ENCODE assay signal across 17 cellular contexts in the genomic region with DNA sequence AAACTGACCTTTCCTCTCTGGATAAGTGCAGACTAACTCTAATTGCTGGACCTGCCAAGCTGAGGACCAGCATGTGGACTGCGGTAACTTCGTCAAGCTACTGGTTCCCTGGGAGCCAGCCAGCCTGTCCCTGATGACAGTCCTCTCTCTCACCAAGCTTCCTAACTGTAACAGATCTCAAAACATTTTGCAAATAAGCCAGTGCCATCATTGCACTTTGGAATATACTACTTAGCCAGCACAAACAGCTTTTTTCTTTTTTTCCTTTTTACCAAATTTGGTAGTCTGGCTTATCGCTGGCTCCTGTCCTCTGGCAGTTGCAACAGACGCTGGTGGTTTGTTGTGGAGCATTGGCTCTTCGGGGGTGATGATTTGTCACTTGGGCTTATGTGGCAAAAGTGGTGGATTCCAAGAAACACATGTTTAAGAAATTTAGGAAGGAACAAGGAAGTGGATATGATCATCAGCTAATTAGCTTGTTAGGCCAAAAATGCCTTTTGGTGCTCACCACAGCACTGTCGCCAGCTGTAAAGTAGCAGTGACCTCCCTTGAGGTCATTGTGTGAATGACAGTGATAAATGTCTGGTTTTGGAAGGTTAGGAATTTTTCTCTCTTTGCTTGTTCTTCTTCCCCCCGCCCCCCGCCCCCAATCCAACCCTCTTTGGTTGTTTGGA.
DNase-seq lines count a peak whose midpoint lies in the region; ATAC-seq and TF ChIP-seq lines count a peak whose summit lies in the region.
"Had no signal": no experiment of that assay in that cellular context is flagged by ENCODE, and none has a peak within 500 bp of the region (broad histone marks: within the 10 kb centered on the region; RNA-seq: fewer than 3 reads in every experiment).

No MANE protein-coding gene starts in this region.

- TF ChIP-seq CTCF in endodermal cell (conservative IDR thresholded peaks at IDR 0.05): peak; percentile 13

- H3K14ac ChIP-seq in neuronal stem cell (ENCODE audit: low read length): no peak overlapping the region

- H3K9ac ChIP-seq in endodermal cell (ENCODE audit: extremely low read depth, low read length, poor library complexity, severe bottlenecking): no peak overlapping the region
- no peak overlapping the region for H3K9ac ChIP-seq in neuronal stem cell (ENCODE audit: low read depth, low read length, poor library complexity)

- H4K8ac ChIP-seq in neuronal stem cell (ENCODE audit: low read depth, low read length): no peak overlapping the region

- no peaks in the 10 kb centered on the region for H3K9me3 Mint-ChIP-seq in endodermal cell
- H3K9me3 Mint-ChIP-seq in naive thymus-derived CD8-positive, alpha-beta T cell: no peaks in the 10 kb centered on the region
- H3K9me3 Mint-ChIP-seq: activated naive CD4-positive, alpha-beta T cell treated with anti-CD3 and anti-CD28 coated beads, Interleukin-2, amount 50 U/mL, for 72 hours had no signal

- H2AFZ ChIP-seq in neuronal stem cell (ENCODE audit: low read length): no peak overlapping the region

- H3K4me3 ChIP-seq in endodermal cell (ENCODE audit: low read length) (no peak overlapping the region), neuronal stem cell (ENCODE audit: low read length in 2 of 2) (no peak overlapping the region)
- H3K4me3 ChIP-seq: tibial artery had no signal

- no peak overlapping the region for H2BK12ac ChIP-seq in neuronal stem cell (ENCODE audit: low read length)

- no peak overlapping the region for H3K18ac ChIP-seq in neuronal stem cell (ENCODE audit: low read length)

- WGBS in endodermal cell (ENCODE audit: insufficient coverage in 1 of 2, insufficient read length in 1 of 2), 2 experiments: 94 to 100% methylated on average over 2 to 7 of the region's 8 CpGs
- no CpG with 5 or more reads among the region's 8 CpGs for WGBS in neuronal stem cell (ENCODE audit: extremely low coverage in 2 of 2, insufficient read length in 2 of 2, insufficient replicate concordance in 1 of 2), 2 donors

- no peak overlapping the region for H2AK5ac ChIP-seq in neuronal stem cell (ENCODE audit: low read depth, low read length)

- no peaks in the 10 kb centered on the region for H3K4me1 ChIP-seq in endodermal cell (ENCODE audit: control insufficient read depth, insufficient read depth, low read length)
- peaks cover 0 to 14% of the 10 kb centered on the region in 2 donors for H3K4me1 ChIP-seq in neuronal stem cell (ENCODE audit: control insufficient read depth in 2 of 2, insufficient read depth in 1 of 2, low read depth in 1 of 2, low read length in 2 of 2)
- H3K4me1 ChIP-seq: tibial artery had no signal

- H2BK15ac ChIP-seq in neuronal stem cell (ENCODE audit: low read length): no peak overlapping the region

- H3K27me3 ChIP-seq in endodermal cell (ENCODE audit: control insufficient read depth, insufficient read depth, low read length, poor library complexity, severe bottlenecking): no peaks in the 10 kb centered on the region
- H3K27me3 ChIP-seq in neuronal stem cell (ENCODE audit: control insufficient read depth in 3 of 3, insufficient read depth in 3 of 3, low read depth in 1 of 3, low read length in 3 of 3): no peaks in the 10 kb centered on the region
- H3K27me3 ChIP-seq: neutrophil, tibial artery had no signal

- no peak overlapping the region for H2BK5ac ChIP-seq in neuronal stem cell (ENCODE audit: low read length)

- H3K27ac ChIP-seq in endodermal cell (ENCODE audit: low read depth, low read length) (no peak overlapping the region), neuronal stem cell (replicated peaks; ENCODE audit: low read length) (peak overlapping the region; percentile 23)
- H3K27ac ChIP-seq: neutrophil, tibial artery had no signal

- no peak overlapping the region for H2BK120ac ChIP-seq in neuronal stem cell (ENCODE audit: low read depth, low read length)

- no peak overlapping the region for H3K4me3 Mint-ChIP-seq in endodermal cell
- H3K4me3 Mint-ChIP-seq in naive thymus-derived CD8-positive, alpha-beta T cell: no peak overlapping the region
- H3K4me3 Mint-ChIP-seq: CD14-positive monocyte had no signal

- no peak overlapping the region for H3K23ac ChIP-seq in neuronal stem cell (ENCODE audit: low read depth, low read length, poor library complexity)

- H3K4ac ChIP-seq in neuronal stem cell (ENCODE audit: low read length): no peak overlapping the region

- DNase-seq in GF-D8 (lab: John Stamatoyannopoulos, UW): peak; percentile 70
- DNase-seq in M059J (ENCODE audit: low read depth): peak; percentile 93
- no peak for DNase-seq in endodermal cell
- DNase-seq in neuronal stem cell (ENCODE audit: low spot score): no peak
- DNase-seq in naive thymus-derived CD8-positive, alpha-beta T cell: no peak
- DNase-seq in posterior vena cava (ENCODE audit: low spot score): no peak
- DNase-seq in NCI-H446 treated with DMSO at 0.1 percent for 48 hours (lab: John Stamatoyannopoulos, UW): no peak
- DNase-seq: DMS53; mesendoderm; MM.1S; RPMI8226; stimulated activated CD4-positive, alpha-beta T cell treated with anti-CD3 and anti-CD28 coated beads, Interleukin-4, amount 100 ng/mL, for 24 hours; T-helper 1 cell; tibial artery had no signal

- H3K79me1 ChIP-seq in neuronal stem cell (ENCODE audit: low read depth, low read length): no peaks in the 10 kb centered on the region

- no peaks in the 10 kb centered on the region for H3K4me1 Mint-ChIP-seq in endodermal cell
- H3K4me1 Mint-ChIP-seq in naive thymus-derived CD8-positive, alpha-beta T cell: peaks cover 0 to 2% (median 0%) of the 10 kb centered on the region in 4 donors

- H3K36me3 Mint-ChIP-seq in endodermal cell (ENCODE audit: low read depth): no peaks in the 10 kb centered on the region
- H3K36me3 Mint-ChIP-seq in naive thymus-derived CD8-positive, alpha-beta T cell: no peaks in the 10 kb centered on the region
- H3K36me3 Mint-ChIP-seq: activated naive CD4-positive, alpha-beta T cell treated with anti-CD3 and anti-CD28 coated beads, Interleukin-2, amount 50 U/mL, for 72 hours; CD14-positive monocyte had no signal

- H3K36me3 ChIP-seq in endodermal cell (ENCODE audit: control insufficient read depth, insufficient read depth, low read length) (no peaks in the 10 kb centered on the region), neuronal stem cell (replicated peaks in 1 of 2; ENCODE audit: control insufficient read depth in 2 of 2, insufficient read depth in 2 of 2, low read length in 2 of 2) (no peaks in the 10 kb centered on the region)
- H3K36me3 ChIP-seq: neutrophil, tibial artery had no signal

- ATAC-seq in naive thymus-derived CD8-positive, alpha-beta T cell: no peak
- ATAC-seq: activated naive CD4-positive, alpha-beta T cell treated with anti-CD3 and anti-CD28 coated beads, Interleukin-2, amount 50 U/mL, for 72 hours had no signal

- intact Hi-C loops in posterior vena cava (cut with DNase I): no loop called here

- H3K9me3 ChIP-seq in endodermal cell (ENCODE audit: control insufficient read depth, low read length): no peaks in the 10 kb centered on the region
- no peaks in the 10 kb centered on the region for H3K9me3 ChIP-seq in neuronal stem cell (replicated peaks in 1 of 2; ENCODE audit: control insufficient read depth in 2 of 2, insufficient read depth in 1 of 2, low read depth in 1 of 2, low read length in 2 of 2)
- H3K9me3 ChIP-seq: neutrophil, tibial artery had no signal

- peaks cover 3% of the 10 kb centered on the region for H3K27me3 Mint-ChIP-seq in endodermal cell (ENCODE audit: insufficient read depth)
- peaks cover 0 to 2% (median 0%) of the 10 kb centered on the region in 5 donors for H3K27me3 Mint-ChIP-seq in naive thymus-derived CD8-positive, alpha-beta T cell

- H3K4me2 ChIP-seq in neuronal stem cell (ENCODE audit: insufficient read depth, low read length, poor library complexity, severe bottlenecking): no peak overlapping the region

- no peak overlapping the region for H4K91ac ChIP-seq in neuronal stem cell (ENCODE audit: low read depth, low read length, poor library complexity)

- POLR2A ChIA-PET in naive thymus-derived CD8-positive, alpha-beta T cell (lab: Charles Lee): no interaction called here

- no peak overlapping the region for H3K27ac Mint-ChIP-seq in endodermal cell
- no peak overlapping the region for H3K27ac Mint-ChIP-seq in naive thymus-derived CD8-positive, alpha-beta T cell
- H3K27ac Mint-ChIP-seq: activated naive CD4-positive, alpha-beta T cell treated with anti-CD3 and anti-CD28 coated beads, Interleukin-2, amount 50 U/mL, for 72 hours had no signal

Comparison
In these comparisons a context has a peak if more than half of its experiments do, and no peak if none do; other contexts are left out.
1. DNase-seq: peak in GF-D8 (single experiment) and M059J (single experiment); none in endodermal cell (single experiment), neuronal stem cell (single experiment), naive thymus-derived CD8-positive, alpha-beta T cell (0 of 10), posterior vena cava (single experiment) and NCI-H446 treated with DMSO at 0.1 percent for 48 hours (single experiment).